In the genomic region with DNA sequence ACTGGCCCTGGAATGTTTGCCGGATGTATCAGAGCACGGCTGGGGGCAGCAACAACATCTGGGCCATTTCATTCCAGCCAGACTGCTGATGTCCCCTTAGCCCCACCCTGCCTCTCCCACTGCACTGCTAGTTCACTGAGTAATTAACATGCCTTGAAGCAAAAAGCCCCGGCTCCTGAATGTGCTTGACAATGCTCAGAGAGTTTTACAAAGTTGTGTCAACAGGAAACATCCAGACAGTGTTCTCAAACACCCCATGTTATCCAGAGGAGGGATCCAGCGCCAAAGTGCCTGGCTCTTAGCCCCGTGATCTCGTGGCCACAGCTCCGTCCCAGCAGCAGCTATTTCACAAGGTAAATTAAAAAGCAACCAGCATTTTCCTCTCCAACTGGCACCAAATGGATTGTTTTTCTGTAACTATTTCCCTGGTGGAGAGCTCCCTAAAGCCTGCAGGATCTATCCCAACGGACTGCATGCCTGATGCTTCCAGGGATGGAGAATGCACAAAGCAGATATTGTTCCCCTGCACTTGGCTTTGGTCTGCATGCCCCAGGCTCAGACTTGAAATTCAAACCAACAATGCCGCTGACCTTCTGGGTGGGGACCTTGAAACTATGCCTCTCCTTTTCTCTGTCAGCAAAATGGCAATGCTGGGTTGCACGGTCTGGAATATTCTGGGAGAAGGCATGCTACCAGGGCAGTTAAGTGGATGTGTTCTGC, we compare ENCODE assay signal across 9 cellular contexts.
DNase-seq lines count a peak whose midpoint lies in the region; ATAC-seq, FAIRE-seq and TF ChIP-seq lines count a peak whose summit lies in the region.
"Had no signal": no experiment of that assay in that cellular context is flagged by ENCODE, and none has a peak within 500 bp of the region (broad histone marks: within the 10 kb centered on the region; RNA-seq: fewer than 3 reads in every experiment).

No MANE protein-coding gene starts in this region.

- no peaks in the 10 kb centered on the region for H3K36me3 Mint-ChIP-seq in Caco-2 (ENCODE audit: insufficient read depth, unreplicated experiment)

- POLR2A ChIA-PET in Caco-2 (lab: Charles Lee), result no interaction called here

- H3K36me3 ChIP-seq in Caco-2 (ENCODE audit: control insufficient read depth, insufficient read depth, low read length) (no peaks in the 10 kb centered on the region), Karpas-422 (ENCODE audit: insufficient read depth, low read length) (no peaks in the 10 kb centered on the region)

- BruUV-seq in Caco-2 (replicated peaks; lab: Mats Ljungman, UMichigan), result no TSS peak

- H4K20me1 ChIP-seq in Karpas-422 (ENCODE audit: insufficient read depth, low read depth, low read length), result no peaks in the 10 kb centered on the region

- TF ChIP-seq CTCF in fibroblast of mammary gland (conservative IDR thresholded peaks at IDR 0.05; ENCODE audit: control insufficient read depth, insufficient read depth, low read depth, low read length), result no peak
- TF ChIP-seq CTCF in Caco-2 (IDR thresholded peaks at IDR 0.05; ENCODE audit: insufficient read depth in 1 of 2, low read depth in 1 of 2, low read length in 1 of 2, severe bottlenecking in 1 of 2, unreplicated experiment in 1 of 2), result no peak

- H3K9ac ChIP-seq in Karpas-422 (ENCODE audit: low read length), result no peak overlapping the region

- no peak overlapping the region for H3K4me3 Mint-ChIP-seq in Caco-2 (ENCODE audit: unreplicated experiment)

- no peaks in the 10 kb centered on the region for H3K79me2 ChIP-seq in Karpas-422 (ENCODE audit: low read length)

- DNase-seq in NCI-H748 (lab: John Stamatoyannopoulos, UW; ENCODE audit: unreplicated experiment), result peak; percentile 22
- no peak for DNase-seq in NCI-H748 treated with DMSO at 0.1 percent for 48 hours (lab: John Stamatoyannopoulos, UW)
- peak; percentile 84 for DNase-seq in fibroblast of mammary gland (ENCODE audit: low read depth)
- peak; percentile 83 for DNase-seq in midbrain (lab: John Stamatoyannopoulos, UW)
- DNase-seq in urothelium cell line (ENCODE audit: low spot score), result peak; percentile 47
- no peak for DNase-seq in Caco-2
- no peak for DNase-seq in Karpas-422

- intact Hi-C loops in Caco-2 (cut with micrococcal nuclease; ENCODE audit: unreplicated experiment), result no loop called here

- CTCF ChIA-PET in Caco-2 (lab: Charles Lee), result no interaction called here

- no peak overlapping the region for H2AFZ ChIP-seq in Karpas-422 (ENCODE audit: low read length)

- no peak for ATAC-seq in HG02884 (IDR thresholded peaks at IDR 0.05; ENCODE audit: unreplicated experiment)

- H3K9me2 ChIP-seq in Karpas-422 (replicated peaks; ENCODE audit: insufficient read depth, low read length), result no peaks in the 10 kb centered on the region

- no peaks in the 10 kb centered on the region for H3K9me3 ChIP-seq in Caco-2
- no peaks in the 10 kb centered on the region for H3K9me3 ChIP-seq in Karpas-422 (ENCODE audit: low read length)

- no peak overlapping the region for H3K27ac ChIP-seq in Karpas-422 (ENCODE audit: low read length)

- H3K4me2 ChIP-seq in Karpas-422 (ENCODE audit: low read depth, low read length, poor library complexity, severe bottlenecking), result no peak overlapping the region

- H3K27me3 ChIP-seq in Caco-2 (replicated peaks; ENCODE audit: control insufficient read depth, insufficient read depth, low read length) (no peaks in the 10 kb centered on the region), Karpas-422 (ENCODE audit: low read length) (no peaks in the 10 kb centered on the region)

- H3K4me1 ChIP-seq in Caco-2 (peaks cover 5% of the 10 kb centered on the region; the same call in 1 of the 2 replicates), Karpas-422 (ENCODE audit: low read length) (no peaks in the 10 kb centered on the region)

- H3K27ac Mint-ChIP-seq in Caco-2 (ENCODE audit: unreplicated experiment), result no peak overlapping the region

- H3K9me3 Mint-ChIP-seq in Caco-2 (ENCODE audit: unreplicated experiment), result no peaks in the 10 kb centered on the region

- peaks cover 2% of the 10 kb centered on the region for H3K27me3 Mint-ChIP-seq in Caco-2 (ENCODE audit: insufficient read depth, unreplicated experiment)

- no peak overlapping the region for H3K4me3 ChIP-seq in fibroblast of mammary gland (ENCODE audit: control insufficient read depth, low read depth, low read length)
- H3K4me3 ChIP-seq in Caco-2 (ENCODE audit: low read depth, low read length), result no peak overlapping the region
- no peak overlapping the region for H3K4me3 ChIP-seq in Karpas-422 (ENCODE audit: low read length)

- H3K4me1 Mint-ChIP-seq in Caco-2 (ENCODE audit: low read depth, unreplicated experiment), result no peaks in the 10 kb centered on the region

- FAIRE-seq in urothelium cell line (lab: Jason Lieb, UNC), result no peak
- FAIRE-seq: A204.1 had no signal

Comparison
In these comparisons a context has a peak if more than half of its experiments do, and no peak if none do; other contexts are left out.
1. DNase-seq: peak in NCI-H748 (single experiment), fibroblast of mammary gland (single experiment), midbrain (single experiment) and urothelium cell line (single experiment); none in NCI-H748 treated with DMSO at 0.1 percent for 48 hours (single experiment), Caco-2 (0 of 2) and Karpas-422 (single experiment).